ENCODE assay signal across 1 cellular context in genomic region chrX:107619836-107620235, GRCh38.
A peak's percentile ranks its signal among the peaks of the same experiment; 100 is the strongest.
TF ChIP-seq lines count a peak whose summit lies in the region.

No MANE protein-coding gene starts in this region.

TF ChIP-seq in K562, 482 proteins besides CTCF, POLR2A, EP300 and RAD21:
- TF ChIP-seq THAP12 (CRISPR knock-in tag; IDR thresholded peaks at IDR 0.05) (no peak), CEBPG (CRISPR knock-in tag; IDR thresholded peaks at IDR 0.05) (no peak), CEBPG (tag; conservative IDR thresholded peaks at IDR 0.05 in 1 of 2, IDR thresholded peaks at IDR 0.05 in 1 of 2) (peak; percentile 21 to 34; a peak in 1 of 4 replicates), POLR2B (IDR thresholded peaks at IDR 0.05; ENCODE audit: low read depth, partially characterized antibody) (no peak), ATF3 (IDR thresholded peaks at IDR 0.05) (peak; percentile 62), ATF3 (CRISPR knock-in tag; conservative IDR thresholded peaks at IDR 0.05) (no peak), FOXJ2 (tag; IDR thresholded peaks at IDR 0.05) (no peak)
TF ChIP-seq in K562: peak in this region for 2.
